ENCODE assay signal across 22 cellular contexts in the genomic region with DNA sequence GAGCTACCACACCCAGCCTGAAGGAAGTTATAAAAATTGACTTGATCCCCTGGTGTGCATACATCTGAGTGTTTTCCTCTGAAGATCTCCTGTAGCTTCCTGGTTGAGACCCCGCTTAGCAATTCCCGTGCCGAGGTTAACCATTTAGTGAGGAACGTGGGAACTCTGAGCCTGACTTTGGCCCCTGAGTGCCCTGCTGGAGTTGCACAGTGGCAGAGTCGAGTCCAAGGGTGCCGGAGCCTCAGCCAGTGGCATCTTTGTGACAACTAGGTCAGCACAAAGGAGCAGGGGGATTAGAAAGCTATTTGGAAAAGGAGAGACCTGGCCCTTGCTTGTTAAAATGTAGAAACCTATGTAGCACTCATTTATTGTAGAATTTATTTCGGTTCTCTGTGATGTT.
DNase-seq lines count a peak whose midpoint lies in the region; ATAC-seq, FAIRE-seq and TF ChIP-seq lines count a peak whose summit lies in the region.
"Had no signal": no experiment of that assay in that cellular context is flagged by ENCODE, and none has a peak within 500 bp of the region (broad histone marks: within the 10 kb centered on the region; RNA-seq: fewer than 3 reads in every experiment).

No MANE protein-coding gene starts in this region.

- no peak overlapping the region for H3K9ac ChIP-seq in neural progenitor cell
- H3K9ac ChIP-seq: BLaER1 had no signal

- no peak overlapping the region for H3K27ac ChIP-seq in esophagus muscularis mucosa (replicated peaks in 1 of 4)
- no peak overlapping the region for H3K27ac ChIP-seq in neural progenitor cell
- no peak overlapping the region for H3K27ac ChIP-seq in small intestine (ENCODE audit: low read depth in 1 of 2, low read length in 1 of 2)
- H3K27ac ChIP-seq: BLaER1, C4-2B had no signal

- H3K4me3 ChIP-seq in esophagus muscularis mucosa, result no peak overlapping the region
- H3K4me3 ChIP-seq in neural progenitor cell, result no peak overlapping the region
- H3K4me3 ChIP-seq in small intestine (ENCODE audit: low read depth in 1 of 2, low read length in 2 of 2), result no peak overlapping the region
- H3K4me3 ChIP-seq: BLaER1 had no signal

- intact Hi-C loops in esophagus muscularis mucosa (cut with DNase I), result no loop called here

- DNase-seq in esophagus muscularis mucosa (ENCODE audit: extremely low spot score) (peak; percentile 37), neural progenitor cell (ENCODE audit: low spot score) (no peak), small intestine (peak; percentile 6), NCI-H187 treated with DMSO at 0.1 percent for 48 hours (lab: John Stamatoyannopoulos, UW) (no peak)
- DNase-seq: 8988T; ACHN; BE2C; Caco-2; Calu3; CD4-positive, alpha-beta T cell; CD8-positive, alpha-beta T cell; DMS79 treated with DMSO at 0.1 percent for 48 hours; GF-D8 had no signal

- H3K36me3 ChIP-seq in esophagus muscularis mucosa (no peaks in the 10 kb centered on the region), neural progenitor cell (no peaks in the 10 kb centered on the region), small intestine (ENCODE audit: control insufficient read depth in 2 of 2, insufficient read depth in 2 of 2, low read length in 2 of 2) (no peaks in the 10 kb centered on the region)
- H3K36me3 ChIP-seq: BE2C, BLaER1 had no signal

- H3K9me3 ChIP-seq in esophagus muscularis mucosa (no peaks in the 10 kb centered on the region), neural progenitor cell (ENCODE audit: low read depth) (no peaks in the 10 kb centered on the region), small intestine (ENCODE audit: control insufficient read depth, low read depth) (no peaks in the 10 kb centered on the region)
- H3K9me3 ChIP-seq: BE2C, BLaER1, Caco-2 had no signal

- no peak overlapping the region for H2AFZ ChIP-seq in neural progenitor cell (replicated peaks)

- no peaks in the 10 kb centered on the region for H3F3A ChIP-seq in neural progenitor cell (ENCODE audit: low read depth)

- H3K36me3 Mint-ChIP-seq in neural progenitor cell, result no peaks in the 10 kb centered on the region
- H3K36me3 Mint-ChIP-seq: CD8-positive, alpha-beta T cell had no signal

- TF ChIP-seq POLR2A in esophagus muscularis mucosa (IDR thresholded peaks at IDR 0.05; ENCODE audit: low read depth), result no peak

- peaks cover 13% of the 10 kb centered on the region for H3K27me3 Mint-ChIP-seq in neural progenitor cell (ENCODE audit: insufficient read depth, low read depth)

- H3K9me3 Mint-ChIP-seq in neural progenitor cell, result no peaks in the 10 kb centered on the region
- H3K9me3 Mint-ChIP-seq: CD4-positive, alpha-beta T cell; CD8-positive, alpha-beta T cell had no signal

- no peak overlapping the region for H3K4me2 ChIP-seq in neural progenitor cell
- H3K4me2 ChIP-seq: BLaER1 had no signal

- ATAC-seq in GM19324 (IDR thresholded peaks at IDR 0.05; ENCODE audit: low FRiP score, unreplicated experiment) (no peak), HG02970 (IDR thresholded peaks at IDR 0.05; ENCODE audit: low FRiP score, unreplicated experiment) (no peak)
- ATAC-seq: CD8-positive, alpha-beta T cell had no signal

- WGBS in esophagus muscularis mucosa, result 79% methylated on average over 7 of the region's 7 CpGs
- 41 to 77% (median 48%) methylated on average over 7 of the region's 7 CpGs for WGBS in small intestine, 3 donors

- H3K4me1 Mint-ChIP-seq in neural progenitor cell, result peaks cover 16% of the 10 kb centered on the region

- H3K79me2 ChIP-seq in neural progenitor cell (ENCODE audit: low read depth), result no peaks in the 10 kb centered on the region

- H3K27me3 ChIP-seq in esophagus muscularis mucosa (peaks cover 0 to 22% (median 0%) of the 10 kb centered on the region in 4 donors), neural progenitor cell (no peaks in the 10 kb centered on the region), small intestine (ENCODE audit: control insufficient read depth in 2 of 2, insufficient read depth in 2 of 2, low read length in 2 of 2) (peaks cover 0 to 2% of the 10 kb centered on the region in 2 donors)
- H3K27me3 ChIP-seq: BE2C, BLaER1 had no signal

- peak overlapping the region; percentile 40 for H3K27ac Mint-ChIP-seq in neural progenitor cell
- H3K27ac Mint-ChIP-seq: CD4-positive, alpha-beta T cell; CD8-positive, alpha-beta T cell had no signal

- H3K4me3 Mint-ChIP-seq in neural progenitor cell, result no peak overlapping the region
- H3K4me3 Mint-ChIP-seq: CD4-positive, alpha-beta T cell; CD8-positive, alpha-beta T cell had no signal

- FAIRE-seq in small intestine (lab: Jason Lieb, UNC), result no peak
- FAIRE-seq: A204.1, D721Med, G401.6, GM12891, GM19239 had no signal

- TF ChIP-seq EP300 in esophagus muscularis mucosa (IDR thresholded peaks at IDR 0.05), result no peak

- TF ChIP-seq CTCF in esophagus muscularis mucosa (IDR thresholded peaks at IDR 0.05) (no peak), neural progenitor cell (IDR thresholded peaks at IDR 0.05) (no peak)

- H3K4me1 ChIP-seq in esophagus muscularis mucosa, result no peaks in the 10 kb centered on the region
- H3K4me1 ChIP-seq in neural progenitor cell, result no peaks in the 10 kb centered on the region
- H3K4me1 ChIP-seq in small intestine (ENCODE audit: control insufficient read depth in 2 of 2, insufficient read depth in 1 of 2, low read depth in 1 of 2, low read length in 1 of 2), result no peaks in the 10 kb centered on the region
- H3K4me1 ChIP-seq: BE2C, BLaER1, Caco-2 had no signal

- no peaks in the 10 kb centered on the region for H4K20me1 ChIP-seq in neural progenitor cell (ENCODE audit: low read depth)
- H4K20me1 ChIP-seq: BLaER1 had no signal

Comparison
In these comparisons a context has a peak if more than half of its experiments do, and no peak if none do; other contexts are left out.
1. DNase-seq: peak in esophagus muscularis mucosa (single experiment) and small intestine (single experiment); none in neural progenitor cell (single experiment) and NCI-H187 treated with DMSO at 0.1 percent for 48 hours (single experiment).